In genomic region chr16:64615647-64616280, GRCh38 we compare ENCODE assay signal across 13 cellular contexts.
DNase-seq lines count a peak whose midpoint lies in the region; ATAC-seq, FAIRE-seq and TF ChIP-seq lines count a peak whose summit lies in the region.
"Had no signal": no experiment of that assay in that cellular context is flagged by ENCODE, and none has a peak within 500 bp of the region (broad histone marks: within the 10 kb centered on the region; RNA-seq: fewer than 3 reads in every experiment).

No MANE protein-coding gene starts in this region.

- peak overlapping the region; percentile 42 for H2AFZ ChIP-seq in astrocyte (ENCODE audit: low read depth, low read length)

- H3K9me3 Mint-ChIP-seq in astrocyte (ENCODE audit: unreplicated experiment): peaks cover 9% of the 10 kb centered on the region
- H3K9me3 Mint-ChIP-seq in CD4-positive, alpha-beta memory T cell: peaks cover 5 to 58% (median 30%) of the 10 kb centered on the region in 8 donors

- H3K4me3 Mint-ChIP-seq in astrocyte (ENCODE audit: unreplicated experiment): no peak overlapping the region
- H3K4me3 Mint-ChIP-seq in CD4-positive, alpha-beta memory T cell: no peak overlapping the region
- H3K4me3 Mint-ChIP-seq: naive thymus-derived CD8-positive, alpha-beta T cell had no signal

- H3K4me3 ChIP-seq in astrocyte (ENCODE audit: insufficient read depth, low read depth, low read length): no peak overlapping the region
- H3K4me3 ChIP-seq in CD4-positive, alpha-beta memory T cell (ENCODE audit: low read length in 2 of 2): no peak overlapping the region
- H3K4me3 ChIP-seq: BLaER1 treated with 17β-estradiol and CSF1 and Interleukin-3, amounts not matched to agents 10 nM and 100 nM; K562 had no signal

- ATAC-seq in HG02642 (IDR thresholded peaks at IDR 0.05; ENCODE audit: poor library complexity, unreplicated experiment): no peak
- no peak for ATAC-seq in GM18498 (IDR thresholded peaks at IDR 0.05; ENCODE audit: unreplicated experiment)
- ATAC-seq: K562; naive thymus-derived CD8-positive, alpha-beta T cell; Panc1 had no signal

- H3K27me3 Mint-ChIP-seq in astrocyte (ENCODE audit: low read depth, unreplicated experiment): no peaks in the 10 kb centered on the region
- no peaks in the 10 kb centered on the region for H3K27me3 Mint-ChIP-seq in CD4-positive, alpha-beta memory T cell
- H3K27me3 Mint-ChIP-seq: naive thymus-derived CD8-positive, alpha-beta T cell had no signal

- H3K27ac Mint-ChIP-seq in astrocyte (ENCODE audit: unreplicated experiment): no peak overlapping the region
- H3K27ac Mint-ChIP-seq in CD4-positive, alpha-beta memory T cell: no peak overlapping the region

- H3K4me1 ChIP-seq in astrocyte (ENCODE audit: insufficient read depth, low read length): no peaks in the 10 kb centered on the region
- no peaks in the 10 kb centered on the region for H3K4me1 ChIP-seq in CD4-positive, alpha-beta memory T cell (ENCODE audit: insufficient read depth, low read length)
- H3K4me1 ChIP-seq: BLaER1 treated with 17β-estradiol and CSF1 and Interleukin-3, amounts not matched to agents 10 nM and 100 nM had no signal

- no peaks in the 10 kb centered on the region for H4K20me1 ChIP-seq in astrocyte (ENCODE audit: insufficient read depth, low read length)
- H4K20me1 ChIP-seq: BLaER1 treated with 17β-estradiol and CSF1 and Interleukin-3, amounts not matched to agents 10 nM and 100 nM had no signal

- DNase-seq in COLO668 (lab: John Stamatoyannopoulos, UW; ENCODE audit: unreplicated experiment) (peak; percentile 35), NCI-H1105 (lab: John Stamatoyannopoulos, UW) (peak; percentile 54), astrocyte (ENCODE audit: low read depth) (peak; percentile 21), iPS-NIHi7 (ENCODE audit: extremely low spot score) (peak; percentile 57)
- DNase-seq in CD4-positive, alpha-beta memory T cell: no peak
- DNase-seq in activated CD8-positive, alpha-beta memory T cell treated with anti-CD3 and anti-CD28 coated beads, Interleukin-2, amount 50 U/mL, for 48 hours: no peak
- DNase-seq: effector CD4-positive, alpha-beta T cell; naive thymus-derived CD8-positive, alpha-beta T cell had no signal

- no peaks in the 10 kb centered on the region for H3K27me3 ChIP-seq in astrocyte (ENCODE audit: insufficient read depth, low read length)
- H3K27me3 ChIP-seq in CD4-positive, alpha-beta memory T cell (ENCODE audit: insufficient read depth, low read length): no peaks in the 10 kb centered on the region
- H3K27me3 ChIP-seq: BLaER1 treated with 17β-estradiol and CSF1 and Interleukin-3, amounts not matched to agents 10 nM and 100 nM had no signal

- no peak overlapping the region for H3K4me2 ChIP-seq in astrocyte (ENCODE audit: low read length)
- H3K4me2 ChIP-seq: BLaER1 treated with 17β-estradiol and CSF1 and Interleukin-3, amounts not matched to agents 10 nM and 100 nM had no signal

- H3K4me1 Mint-ChIP-seq in astrocyte (ENCODE audit: low read depth, unreplicated experiment): peaks cover 6% of the 10 kb centered on the region
- no peaks in the 10 kb centered on the region for H3K4me1 Mint-ChIP-seq in CD4-positive, alpha-beta memory T cell
- H3K4me1 Mint-ChIP-seq: naive thymus-derived CD8-positive, alpha-beta T cell had no signal

- no peaks in the 10 kb centered on the region for H3K36me3 Mint-ChIP-seq in astrocyte (ENCODE audit: low read depth, unreplicated experiment)
- H3K36me3 Mint-ChIP-seq in CD4-positive, alpha-beta memory T cell: no peaks in the 10 kb centered on the region

- intact Hi-C loops in CD4-positive, alpha-beta memory T cell (cut with micrococcal nuclease): no loop called here

- CTCF ChIA-PET in CD4-positive, alpha-beta memory T cell (lab: Charles Lee; ENCODE audit: partially characterized antibody): no interaction called here

- no peak overlapping the region for H3K9ac ChIP-seq in astrocyte (ENCODE audit: low read length)
- H3K9ac ChIP-seq: BLaER1 treated with 17β-estradiol and CSF1 and Interleukin-3, amounts not matched to agents 10 nM and 100 nM had no signal

- H3K9me3 ChIP-seq in astrocyte (ENCODE audit: insufficient read depth, low read depth, low read length): no peaks in the 10 kb centered on the region
- H3K9me3 ChIP-seq in CD4-positive, alpha-beta memory T cell (ENCODE audit: control insufficient read depth in 1 of 2, low read length in 2 of 2): peaks cover 0 to 4% of the 10 kb centered on the region in 2 donors

- POLR2A ChIA-PET in CD4-positive, alpha-beta memory T cell (lab: Charles Lee; ENCODE audit: partially characterized antibody): no interaction called here

- no peak overlapping the region for H3K27ac ChIP-seq in astrocyte (ENCODE audit: low read depth, low read length)
- no peak overlapping the region for H3K27ac ChIP-seq in CD4-positive, alpha-beta memory T cell (ENCODE audit: low read depth, low read length)
- H3K27ac ChIP-seq: BLaER1 treated with 17β-estradiol and CSF1 and Interleukin-3, amounts not matched to agents 10 nM and 100 nM had no signal

- TF ChIP-seq CTCF in astrocyte (IDR thresholded peaks at IDR 0.05; ENCODE audit: insufficient read depth, low read depth, low read length): no peak

- no peaks in the 10 kb centered on the region for H3K36me3 ChIP-seq in astrocyte (ENCODE audit: insufficient read depth, low read length)
- H3K36me3 ChIP-seq in CD4-positive, alpha-beta memory T cell (ENCODE audit: insufficient read depth, low read length): no peaks in the 10 kb centered on the region
- H3K36me3 ChIP-seq: BLaER1 treated with 17β-estradiol and CSF1 and Interleukin-3, amounts not matched to agents 10 nM and 100 nM had no signal

- no peak for FAIRE-seq in astrocyte (lab: Jason Lieb, UNC)
- FAIRE-seq: K562 had no signal

- no peaks in the 10 kb centered on the region for H3K79me2 ChIP-seq in astrocyte (ENCODE audit: insufficient read depth, low read length)

Comparison
In these comparisons a context has a peak if more than half of its experiments do, and no peak if none do; other contexts are left out.
1. DNase-seq: peak in COLO668 (single experiment), NCI-H1105 (single experiment), astrocyte (single experiment) and iPS-NIHi7 (single experiment); none in CD4-positive, alpha-beta memory T cell (0 of 5) and activated CD8-positive, alpha-beta memory T cell treated with anti-CD3 and anti-CD28 coated beads, Interleukin-2, amount 50 U/mL, for 48 hours (single experiment).